16 cellular contexts compared by ENCODE assay signal in genomic region chr3:171959532-171960044, GRCh38.
A peak's percentile ranks its signal among the peaks of the same experiment; 100 is the strongest.
DNase-seq lines count a peak whose midpoint lies in the region; ATAC-seq and TF ChIP-seq lines count a peak whose summit lies in the region.
"Had no signal": no experiment of that assay in that cellular context is flagged by ENCODE, and none has a peak within 500 bp of the region (broad histone marks: within the 10 kb centered on the region; RNA-seq: fewer than 3 reads in every experiment).

No MANE protein-coding gene starts in this region.

- no peaks in the 10 kb centered on the region for H3K27me3 Mint-ChIP-seq in Calu3 (ENCODE audit: unreplicated experiment)
- H3K27me3 Mint-ChIP-seq in neural crest cell (ENCODE audit: low read depth): no peaks in the 10 kb centered on the region
- H3K27me3 Mint-ChIP-seq: dendritic cell treated with granulocyte-macrophage colony-stimulating factor and Interleukin-4, amounts not matched to agents 40 ng/mL and 50 ng/mL, for 4 days had no signal

- H3K4me3 Mint-ChIP-seq in Calu3 (ENCODE audit: low read depth, unreplicated experiment) (no peak overlapping the region), neural crest cell (peak overlapping the region; percentile 8)
- H3K4me3 Mint-ChIP-seq: CD4-positive, alpha-beta memory T cell; dendritic cell treated with granulocyte-macrophage colony-stimulating factor and Interleukin-4, amounts not matched to agents 40 ng/mL and 50 ng/mL, for 4 days had no signal

- TF ChIP-seq CTCF in Calu3 (IDR thresholded peaks at IDR 0.05; ENCODE audit: unreplicated experiment) (no peak), neural crest cell (conservative IDR thresholded peaks at IDR 0.05) (no peak)

- H3K27ac Mint-ChIP-seq in Calu3 (ENCODE audit: unreplicated experiment) (peak overlapping the region; percentile 93), neural crest cell (ENCODE audit: unreplicated experiment) (peak overlapping the region; percentile 91)
- H3K27ac Mint-ChIP-seq: CD4-positive, alpha-beta memory T cell had no signal

- no peaks in the 10 kb centered on the region for H3K9me3 Mint-ChIP-seq in Calu3 (ENCODE audit: low read depth, unreplicated experiment)
- no peaks in the 10 kb centered on the region for H3K9me3 Mint-ChIP-seq in neural crest cell
- H3K9me3 Mint-ChIP-seq: dendritic cell treated with granulocyte-macrophage colony-stimulating factor and Interleukin-4, amounts not matched to agents 40 ng/mL and 50 ng/mL, for 4 days had no signal

- intact Hi-C loops in Calu3 (cut with micrococcal nuclease; ENCODE audit: unreplicated experiment): no loop called here

- no peak for ATAC-seq in GM18870 (IDR thresholded peaks at IDR 0.05; ENCODE audit: unreplicated experiment)

- H3K4me1 Mint-ChIP-seq in Calu3 (ENCODE audit: low read depth, unreplicated experiment) (peaks cover 53% of the 10 kb centered on the region), neural crest cell (peaks cover 69% of the 10 kb centered on the region)
- H3K4me1 Mint-ChIP-seq: CD4-positive, alpha-beta memory T cell had no signal

- peak overlapping the region; percentile 88 for H3K27ac ChIP-seq in epithelial cell of prostate
- H3K27ac ChIP-seq: esophagus muscularis mucosa, SJCRH30 had no signal

- H3K36me3 Mint-ChIP-seq in Calu3 (ENCODE audit: insufficient read depth, unreplicated experiment): peaks cover 19% of the 10 kb centered on the region
- H3K36me3 Mint-ChIP-seq in neural crest cell (ENCODE audit: low read depth): peaks cover 3% of the 10 kb centered on the region
- H3K36me3 Mint-ChIP-seq: CD4-positive, alpha-beta memory T cell had no signal

- CTCF ChIA-PET in Calu3 (lab: Charles Lee): interaction anchor here (1.0 kb wide), 1 partner anchor 11 kb away, joined by 7 read pairs; no protein-coding TSS in a partner anchor

- no peak for DNase-seq in Calu3
- DNase-seq in NCI-H69 (lab: John Stamatoyannopoulos, UW): peak; percentile 86
- DNase-seq in epithelial cell of prostate (ENCODE audit: low read depth, low spot score): no peak
- DNase-seq in neural crest cell (ENCODE audit: low read depth, low spot score): no peak
- no peak for DNase-seq in SHP77 treated with DMSO at 0.1 percent for 48 hours (lab: John Stamatoyannopoulos, UW)
- no peak for DNase-seq in superior temporal gyrus (ENCODE audit: extremely low spot score)
- no peak for DNase-seq in HUDEP-2 (lab: John Stamatoyannopoulos, UW; ENCODE audit: unreplicated experiment in 76 of 76)
- DNase-seq: activated gamma-delta T cell treated with Interleukin-2 at 50 U/mL for 16 hours; CD4-positive, alpha-beta memory T cell; DMS79 treated with DMSO at 0.1 percent for 48 hours; H7; SJCRH30; stimulated activated CD4-positive, alpha-beta T cell treated with anti-CD3 and anti-CD28 coated beads, Interleukin-2, amount 100 ng/mL, for 48 hours had no signal

- no TSS peak for BruUV-seq in Calu3 (replicated peaks; lab: Mats Ljungman, UMichigan)
